8 cellular contexts compared by ENCODE assay signal in genomic region chr1:40381268-40382109, GRCh38. TPM values are rescaled to one million over a fixed set of nuclear protein-coding genes. Genes with fewer than 3 reads are reported as not detected.
DNase-seq lines count a peak whose midpoint lies in the region; ATAC-seq and TF ChIP-seq lines count a peak whose summit lies in the region.

No MANE protein-coding gene starts in this region.

- H2AFZ ChIP-seq in OCI-LY1 (ENCODE audit: low read length) = no peak overlapping the region
- no peak overlapping the region for H2AFZ ChIP-seq in hepatocyte

- peak in 3 of 4 donors; percentile 30 to 86 (median 31) for TF ChIP-seq POLR2A in esophagus squamous epithelium (IDR thresholded peaks at IDR 0.05)

- H3K9me2 ChIP-seq in OCI-LY1 (ENCODE audit: low read depth, low read length) (no peaks in the 10 kb centered on the region), hepatocyte (replicated peaks; ENCODE audit: insufficient read depth) (no peaks in the 10 kb centered on the region)

- H4K20me1 ChIP-seq in OCI-LY1 (ENCODE audit: insufficient read depth, low read length) = no peaks in the 10 kb centered on the region
- H4K20me1 ChIP-seq in hepatocyte (ENCODE audit: insufficient read depth, poor library complexity, severe bottlenecking) = no peaks in the 10 kb centered on the region

- H3K4me2 ChIP-seq in OCI-LY1 (ENCODE audit: low read length) (peak overlapping the region; percentile 63), hepatocyte (no peak overlapping the region)

- peak overlapping the region; percentile 39 for H3K4me3 ChIP-seq in OCI-LY1 (ENCODE audit: low read depth, low read length, poor library complexity, severe bottlenecking)
- H3K4me3 ChIP-seq in esophagus squamous epithelium = peak overlapping the region in 2 of 4 donors; percentile 20 to 31
- H3K4me3 ChIP-seq in hepatocyte = no peak overlapping the region

- H3K36me3 ChIP-seq in OCI-LY1 (ENCODE audit: insufficient read depth, low read length) (no peaks in the 10 kb centered on the region), esophagus squamous epithelium (no peaks in the 10 kb centered on the region), hepatocyte (replicated peaks; ENCODE audit: insufficient read depth, low read depth) (no peaks in the 10 kb centered on the region)

- H3K27ac ChIP-seq in OCI-LY1 (ENCODE audit: low read depth, low read length, poor library complexity, severe bottlenecking) (peak overlapping the region; percentile 94), esophagus squamous epithelium (peak overlapping the region; percentile 71 to 84 (median 80)), hepatocyte (no peak overlapping the region)

- peak overlapping the region; percentile 26; the same call in 1 of the 2 replicates for H3K9ac ChIP-seq in OCI-LY1 (ENCODE audit: low read length)

- WGBS in esophagus squamous epithelium, 2 donors = 32 to 72% methylated on average over 7 of the region's 7 CpGs
- WGBS in hepatocyte (ENCODE audit: low lambda C conversion rate, missing lambda C conversion rate) = 90% methylated on average over 7 of the region's 7 CpGs

- peak in 4 of 6 experiments; percentile 16 to 74 (median 66) for DNase-seq in stimulated activated naive CD4-positive, alpha-beta T cell (lab: John Stamatoyannopoulos, UW)
- no peak for DNase-seq in stimulated activated naive CD4-positive, alpha-beta T cell treated with Interleukin-2 at 50 U/mL for 16 hours (lab: John Stamatoyannopoulos, UW)
- DNase-seq in esophagus squamous epithelium (lab: John Stamatoyannopoulos, UW) (no peak), hepatocyte (ENCODE audit: low spot score) (no peak), SK-N-DZ (ENCODE audit: low spot score) (no peak), NCI-H1694 treated with DMSO at 0.1 percent for 48 hours (lab: John Stamatoyannopoulos, UW) (no peak)

- ATAC-seq in HG02973 (IDR thresholded peaks at IDR 0.05; ENCODE audit: unreplicated experiment) = no peak

- no peaks in the 10 kb centered on the region for H3K27me3 ChIP-seq in OCI-LY1 (ENCODE audit: insufficient read depth, low read length)
- H3K27me3 ChIP-seq in esophagus squamous epithelium = no peaks in the 10 kb centered on the region
- H3K27me3 ChIP-seq in hepatocyte = no peaks in the 10 kb centered on the region

- no peak for TF ChIP-seq CTCF in OCI-LY1 (IDR thresholded peaks at IDR 0.05; ENCODE audit: low read length)
- TF ChIP-seq CTCF in esophagus squamous epithelium (IDR thresholded peaks at IDR 0.05) = no peak
- TF ChIP-seq CTCF in hepatocyte (IDR thresholded peaks at IDR 0.05; ENCODE audit: poor library complexity) = no peak

- H3K4me1 ChIP-seq in OCI-LY1 (ENCODE audit: insufficient read depth, low read length, severe bottlenecking) = peaks cover 93% of the 10 kb centered on the region
- peaks cover 5 to 57% (median 7%) of the 10 kb centered on the region in 3 donors for H3K4me1 ChIP-seq in esophagus squamous epithelium
- H3K4me1 ChIP-seq in hepatocyte (ENCODE audit: insufficient read depth) = peaks cover 33% of the 10 kb centered on the region

- peaks cover 30% of the 10 kb centered on the region; the same call in 1 of the 2 replicates for H3K79me2 ChIP-seq in OCI-LY1 (ENCODE audit: insufficient read depth, low read length)
- peaks cover 84% of the 10 kb centered on the region for H3K79me2 ChIP-seq in hepatocyte

- no peaks in the 10 kb centered on the region for H3K9me3 ChIP-seq in OCI-LY1 (ENCODE audit: low read length)
- H3K9me3 ChIP-seq in esophagus squamous epithelium = no peaks in the 10 kb centered on the region
- H3K9me3 ChIP-seq in hepatocyte (ENCODE audit: low read depth) = no peaks in the 10 kb centered on the region

- intact Hi-C loops in esophagus squamous epithelium (cut with DNase I) = no loop called here

- H3F3A ChIP-seq in OCI-LY1 (ENCODE audit: insufficient read depth, low read length) = 0 out of 2 replicates have a peak, but pooled peaks cover 7% of the 10 kb centered on the region

RNA-seq across cellular contexts. Expression of gene SMAP2, which starts 8.0 kb away (rescaled TPM):
- total RNA-seq in esophagus squamous epithelium = 10 to 100 TPM; 15.1 to 34.9 (median 23.8) TPM
- total RNA-seq in hepatocyte = 23.1 and 23.9 TPM in 2 replicates
- 22.9 and 25.0 TPM in 2 replicates for polyA plus RNA-seq in hepatocyte
- polyA plus RNA-seq in SK-N-DZ (2014; cell fraction: cytosol; rRNA removed) = 16.5 and 17.8 TPM in 2 replicates
- 14.5 and 17.0 TPM in 2 replicates for polyA plus RNA-seq in SK-N-DZ (2014; cell fraction: nucleus; rRNA removed)

Comparison
In these comparisons a context has a peak if more than half of its experiments do, and no peak if none do; other contexts are left out.
1. DNase-seq: peak in stimulated activated naive CD4-positive, alpha-beta T cell (4 of 6); none in stimulated activated naive CD4-positive, alpha-beta T cell treated with Interleukin-2 at 50 U/mL for 16 hours (single experiment), esophagus squamous epithelium (single experiment), hepatocyte (single experiment), SK-N-DZ (single experiment) and NCI-H1694 treated with DMSO at 0.1 percent for 48 hours (single experiment).